Comparison of ENCODE assay signal across 14 cellular contexts in genomic region chr1:81179239-81179638, GRCh38.
DNase-seq lines count a peak whose midpoint lies in the region; ATAC-seq and TF ChIP-seq lines count a peak whose summit lies in the region.
"Had no signal": no experiment of that assay in that cellular context is flagged by ENCODE, and none has a peak within 500 bp of the region (broad histone marks: within the 10 kb centered on the region; RNA-seq: fewer than 3 reads in every experiment).

No MANE protein-coding gene starts in this region.

- no peak for ATAC-seq in HG03280 (IDR thresholded peaks at IDR 0.05; ENCODE audit: unreplicated experiment)
- ATAC-seq: stimulated activated effector memory CD8-positive, alpha-beta T cell treated with anti-CD3 and anti-CD28 coated beads, Interleukin-12 subunit alpha, Interleukin-12 subunit beta, amount 100 ng/mL, for 72 hours had no signal

- H3K4me3 ChIP-seq in AG04449 (ENCODE audit: low read depth, low read length) (no peak overlapping the region), HFF-Myc (replicated peaks; ENCODE audit: low read depth, low read length) (no peak overlapping the region), adipocyte (ENCODE audit: low read length) (peak overlapping the region; percentile 36), vagina (no peak overlapping the region)
- H3K4me3 ChIP-seq: BLaER1 treated with 17β-estradiol and CSF1 and Interleukin-3, amounts not matched to agents 10 nM and 100 nM; neural progenitor cell had no signal

- H3K27me3 ChIP-seq in adipocyte (replicated peaks; ENCODE audit: control insufficient read depth, insufficient read depth, low read length) (no peaks in the 10 kb centered on the region), vagina (no peaks in the 10 kb centered on the region)
- H3K27me3 ChIP-seq: BLaER1 treated with 17β-estradiol and CSF1 and Interleukin-3, amounts not matched to agents 10 nM and 100 nM; neural progenitor cell had no signal

- peaks cover 10% of the 10 kb centered on the region for H3K4me1 ChIP-seq in adipocyte (ENCODE audit: control insufficient read depth, insufficient read depth, low read length)
- no peaks in the 10 kb centered on the region for H3K4me1 ChIP-seq in vagina
- H3K4me1 ChIP-seq: neural progenitor cell had no signal

- H3K36me3 ChIP-seq in adipocyte (ENCODE audit: control insufficient read depth, insufficient read depth, low read length, severe bottlenecking) (no peaks in the 10 kb centered on the region), vagina (no peaks in the 10 kb centered on the region)
- H3K36me3 ChIP-seq: BLaER1 treated with 17β-estradiol and CSF1 and Interleukin-3, amounts not matched to agents 10 nM and 100 nM; neural progenitor cell had no signal

- TF ChIP-seq CTCF in AG04449 (IDR thresholded peaks at IDR 0.05; ENCODE audit: insufficient read depth, low read length, missing control alignments) = no peak
- no peak for TF ChIP-seq CTCF in HFF-Myc (IDR thresholded peaks at IDR 0.05; ENCODE audit: low read depth, low read length, missing control alignments)
- no peak for TF ChIP-seq CTCF in vagina (IDR thresholded peaks at IDR 0.05)

- POLR2A ChIA-PET in AG04449 (lab: Yijun Ruan, JAX) = no interaction called here

- H3K9ac ChIP-seq in adipocyte (ENCODE audit: low read length) = no peak overlapping the region
- H3K9ac ChIP-seq: BLaER1 treated with 17β-estradiol and CSF1 and Interleukin-3, amounts not matched to agents 10 nM and 100 nM; neural progenitor cell had no signal

- H3K9me3 ChIP-seq in adipocyte (ENCODE audit: control insufficient read depth, low read length) (peaks cover 10% of the 10 kb centered on the region), vagina (no peaks in the 10 kb centered on the region)

- DNase-seq in AG04449 (ENCODE audit: low read depth, low spot score) (peak; percentile 49), HFF-Myc (ENCODE audit: extremely low read depth, low read depth) (peak; percentile 61), adipocyte (ENCODE audit: low read depth) (peak; percentile 76), glomerular visceral epithelial cell (ENCODE audit: extremely low spot score) (peak; percentile 61), NCI-H524 treated with DMSO at 0.1 percent for 48 hours (lab: John Stamatoyannopoulos, UW) (no peak), vagina (ENCODE audit: extremely low spot score in 2 of 2) (no peak)
- no peak for DNase-seq in activated effector memory CD4-positive, alpha-beta T cell treated with anti-CD3 and anti-CD28 coated beads, Interleukin-2, amount 50 U/mL, for 16 hours
- DNase-seq: H7, left cardiac atrium, NCI-H1092 treated with DMSO at 0.1 percent for 48 hours had no signal

- H3K27ac ChIP-seq in vagina = no peak overlapping the region
- H3K27ac ChIP-seq: BLaER1 treated with 17β-estradiol and CSF1 and Interleukin-3, amounts not matched to agents 10 nM and 100 nM; neural progenitor cell had no signal

- intact Hi-C loops in vagina (cut with DNase I) = no loop called here

- no peak for TF ChIP-seq POLR2A in vagina (IDR thresholded peaks at IDR 0.05)

- CTCF ChIA-PET in AG04449 (lab: Yijun Ruan, JAX) = no interaction called here

Comparison
In these comparisons a context has a peak if more than half of its experiments do, and no peak if none do; other contexts are left out.
1. DNase-seq: peak in AG04449 (single experiment), HFF-Myc (single experiment), adipocyte (single experiment) and glomerular visceral epithelial cell (single experiment); none in activated effector memory CD4-positive, alpha-beta T cell treated with anti-CD3 and anti-CD28 coated beads, Interleukin-2, amount 50 U/mL, for 16 hours (single experiment), NCI-H524 treated with DMSO at 0.1 percent for 48 hours (single experiment) and vagina (0 of 2).